ENCODE assay signal across 14 cellular contexts in the genomic region with DNA sequence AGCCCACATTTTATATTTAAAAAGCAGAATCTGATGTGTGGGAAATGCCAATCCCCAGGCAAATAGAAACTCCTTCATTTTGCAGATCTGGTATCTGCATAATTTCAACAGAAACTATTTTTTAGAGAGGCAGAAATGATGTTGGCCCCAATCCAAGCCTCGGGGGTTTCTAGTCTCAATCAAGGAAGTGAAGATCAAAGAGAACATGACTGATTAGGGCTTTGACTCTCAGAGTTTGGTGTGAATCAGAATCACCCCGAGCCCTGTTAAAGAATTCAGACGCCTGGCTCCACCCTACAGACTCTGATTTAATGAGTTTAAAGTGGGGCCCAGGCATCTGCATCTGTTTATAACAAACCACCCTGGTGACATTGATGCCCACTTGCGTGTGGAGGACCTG. TPM values are rescaled to one million over a fixed set of nuclear protein-coding genes. Genes with fewer than 3 reads are reported as not detected.
DNase-seq lines count a peak whose midpoint lies in the region; ATAC-seq, FAIRE-seq and TF ChIP-seq lines count a peak whose summit lies in the region.
"Had no signal": no experiment of that assay in that cellular context is flagged by ENCODE, and none has a peak within 500 bp of the region (broad histone marks: within the 10 kb centered on the region; RNA-seq: fewer than 3 reads in every experiment).

No MANE protein-coding gene starts in this region.

- H3K36me3 Mint-ChIP-seq in HFFc6 (ENCODE audit: low read depth) = no peaks in the 10 kb centered on the region

- no peaks in the 10 kb centered on the region for H3K27me3 ChIP-seq in A673 (replicated peaks; ENCODE audit: insufficient read depth, low read depth, low read length, poor library complexity)
- no peaks in the 10 kb centered on the region for H3K27me3 ChIP-seq in small intestine (ENCODE audit: control insufficient read depth in 2 of 2, insufficient read depth in 2 of 2, low read length in 2 of 2)
- H3K27me3 ChIP-seq: left lung, ovary, testis had no signal

- H3K9me3 Mint-ChIP-seq in HFFc6 = no peaks in the 10 kb centered on the region

- H3K4me3 ChIP-seq in A673 (ENCODE audit: low read depth, low read length, poor library complexity, severe bottlenecking) (no peak overlapping the region), small intestine (ENCODE audit: low read depth in 1 of 2, low read length in 2 of 2) (no peak overlapping the region)
- H3K4me3 ChIP-seq: left lung, ovary, testis had no signal

- BruUV-seq in A673 (replicated peaks; lab: Mats Ljungman, UMichigan) = no TSS peak

- TF ChIP-seq CTCF in A673 (conservative IDR thresholded peaks at IDR 0.05; ENCODE audit: low read depth, low read length) = no peak
- no peak for TF ChIP-seq CTCF in HFFc6 (IDR thresholded peaks at IDR 0.05)

- no peak overlapping the region for H3K4me3 Mint-ChIP-seq in HFFc6

- no peak overlapping the region for H3K27ac Mint-ChIP-seq in HFFc6

- no peaks in the 10 kb centered on the region for H3K9me3 ChIP-seq in A673 (ENCODE audit: low read depth, low read length, poor library complexity, severe bottlenecking)
- H3K9me3 ChIP-seq in small intestine (ENCODE audit: control insufficient read depth, low read depth) = no peaks in the 10 kb centered on the region
- H3K9me3 ChIP-seq: left lung, ovary, testis had no signal

- FAIRE-seq in small intestine (lab: Jason Lieb, UNC) = no peak
- FAIRE-seq: H54 had no signal

- WGBS in small intestine, 3 donors = 17 to 29% (median 18%) methylated on average over 4 of the region's 4 CpGs

- H3K27me3 Mint-ChIP-seq in HFFc6 (ENCODE audit: insufficient read depth) = no peaks in the 10 kb centered on the region; the same call in 1 of the 2 replicates

- peaks cover 11% of the 10 kb centered on the region for H3K4me1 Mint-ChIP-seq in HFFc6 (ENCODE audit: low read depth)

- POLR2A ChIA-PET in A673 (lab: Charles Lee; ENCODE audit: low non-redundant PET) = no interaction called here

- peak; percentile 13 for DNase-seq in A673 (ENCODE audit: low spot score)
- DNase-seq in KBM-7 = peak; percentile 11
- DNase-seq in activated CD8-positive, alpha-beta memory T cell treated with anti-CD3 and anti-CD28 coated beads, Interleukin-2, amount 50 U/mL, for 48 hours = peak; percentile 67
- peak; percentile 89 for DNase-seq in kidney tubule cell (ENCODE audit: low spot score)
- DNase-seq in HFFc6 = no peak
- no peak for DNase-seq in DMS79 treated with DMSO at 0.1 percent for 48 hours (lab: John Stamatoyannopoulos, UW)
- no peak for DNase-seq in small intestine
- DNase-seq: AML-193, left lung, ovary, SW 1271, testis had no signal

- in situ Hi-C loops in KBM-7 (cut with MboI; ENCODE audit: low pct_unique_long_range_greater_than_20kb, low sequenced_read_pairs) = no loop called here

- H3K4me1 ChIP-seq in A673 (ENCODE audit: insufficient read depth, low read length, poor library complexity, severe bottlenecking) = no peaks in the 10 kb centered on the region
- no peaks in the 10 kb centered on the region for H3K4me1 ChIP-seq in small intestine (ENCODE audit: control insufficient read depth in 2 of 2, insufficient read depth in 1 of 2, low read depth in 1 of 2, low read length in 1 of 2)
- H3K4me1 ChIP-seq: left lung, testis had no signal

- CTCF ChIA-PET in A673 (lab: Charles Lee) = no interaction called here

- no peak overlapping the region for H3K27ac ChIP-seq in A673 (ENCODE audit: low read depth, low read length, poor library complexity, severe bottlenecking)
- no peak overlapping the region for H3K27ac ChIP-seq in small intestine (ENCODE audit: low read depth in 1 of 2, low read length in 1 of 2)
- H3K27ac ChIP-seq: left lung, ovary, testis had no signal

- H3K36me3 ChIP-seq in A673 (ENCODE audit: insufficient read depth, low read length, poor library complexity, severe bottlenecking) = no peaks in the 10 kb centered on the region
- H3K36me3 ChIP-seq in small intestine (ENCODE audit: control insufficient read depth in 2 of 2, insufficient read depth in 2 of 2, low read length in 2 of 2) = no peaks in the 10 kb centered on the region
- H3K36me3 ChIP-seq: left lung, ovary had no signal

- ATAC-seq in GM19324 (IDR thresholded peaks at IDR 0.05; ENCODE audit: low FRiP score, unreplicated experiment) = no peak
- ATAC-seq: left lung had no signal

- intact Hi-C loops in A673 (cut with micrococcal nuclease; ENCODE audit: unreplicated experiment) = no loop called here

RNA-seq across cellular contexts. Expression of gene UBE2H, which starts 36.7 kb away (rescaled TPM):
- total RNA-seq in A673 (2021) = 28.8 and 35.2 TPM in 2 replicates
- 100 to 1,000 TPM in 4 of 6 experiments, 10 to 100 TPM in 2; 89.7 to 108 (median 105) TPM for total RNA-seq in HFFc6 (2021; fragmentation: NEBNext Ultra II Directional; extraction: Animal tissue kit (Norgen Biotek cat#: 25700))
- polyA plus RNA-seq in small intestine = 10 to 100 TPM; 15.0 to 22.1 (median 15.1) TPM

Comparison
In these comparisons a context has a peak if more than half of its experiments do, and no peak if none do; other contexts are left out.
1. DNase-seq: peak in A673 (single experiment), KBM-7 (single experiment), activated CD8-positive, alpha-beta memory T cell treated with anti-CD3 and anti-CD28 coated beads, Interleukin-2, amount 50 U/mL, for 48 hours (single experiment) and kidney tubule cell (single experiment); none in HFFc6 (single experiment), DMS79 treated with DMSO at 0.1 percent for 48 hours (single experiment) and small intestine (single experiment).